In the genomic region with DNA sequence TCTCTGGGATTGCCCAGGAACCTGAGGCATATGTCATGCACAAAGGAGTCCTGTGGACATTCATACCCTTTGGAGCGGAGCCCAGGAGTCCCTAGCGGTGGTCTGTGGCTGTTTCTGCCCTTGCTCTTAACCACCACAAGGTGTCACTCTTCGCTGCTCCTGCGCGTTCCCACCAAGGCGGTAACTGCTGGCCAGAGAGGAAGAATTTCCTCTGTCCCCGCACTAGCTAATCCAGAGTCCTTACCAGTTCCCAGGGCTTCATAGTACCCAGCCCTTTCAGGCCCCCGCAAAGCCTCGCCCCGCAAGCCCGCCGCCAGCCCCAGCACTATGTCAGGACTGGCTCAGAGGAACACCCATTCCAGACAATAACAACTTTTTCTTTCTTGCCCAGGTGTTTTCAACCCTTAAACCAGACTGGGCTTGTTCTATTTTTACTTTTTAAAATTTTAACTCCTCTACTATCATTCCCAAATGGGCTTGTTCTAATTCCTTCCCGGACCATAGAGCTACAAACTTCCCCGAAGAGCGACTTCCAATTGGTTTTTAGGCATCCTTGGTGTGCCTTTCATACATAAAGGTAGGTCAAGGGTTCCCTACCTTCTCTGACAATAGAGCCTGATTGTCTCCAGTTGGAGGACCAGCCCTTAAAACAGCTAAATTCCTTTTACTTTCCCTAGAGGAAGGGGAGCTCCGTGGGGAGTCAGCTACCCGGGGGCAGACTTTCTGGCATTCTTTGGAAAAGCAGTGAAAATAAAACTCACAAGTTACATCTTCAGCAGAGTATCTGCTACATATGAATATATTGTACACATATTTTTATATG, we compare ENCODE assay signal across 8 cellular contexts. TPM values are rescaled to one million over a fixed set of nuclear protein-coding genes. Genes with fewer than 3 reads are reported as not detected.
DNase-seq lines count a peak whose midpoint lies in the region; ATAC-seq lines count a peak whose summit lies in the region.

No MANE protein-coding gene starts in this region.

- no peak overlapping the region for H3K27ac Mint-ChIP-seq in T-helper 1 cell treated with Interleukin-12 subunit alpha and Interleukin-12 subunit beta and Interleukin-4 antibody, amounts not matched to agents 30 μg/mL and 1 μg/mL, for 36 hours

- no peaks in the 10 kb centered on the region for H3K9me3 ChIP-seq in ES-I3 (ENCODE audit: control insufficient read depth, insufficient read depth, low read length)
- H3K9me3 ChIP-seq in right cardiac atrium (ENCODE audit: control insufficient read depth, low read length), result no peaks in the 10 kb centered on the region

- peak overlapping the region; percentile 8 for H3K4me3 Mint-ChIP-seq in T-helper 1 cell treated with Interleukin-12 subunit alpha and Interleukin-12 subunit beta and Interleukin-4 antibody, amounts not matched to agents 30 μg/mL and 1 μg/mL, for 36 hours

- H3K4me1 Mint-ChIP-seq in T-helper 1 cell treated with Interleukin-12 subunit alpha and Interleukin-12 subunit beta and Interleukin-4 antibody, amounts not matched to agents 30 μg/mL and 1 μg/mL, for 36 hours (ENCODE audit: low read depth), result peaks cover 8% of the 10 kb centered on the region

- H3K27ac ChIP-seq in right cardiac atrium (ENCODE audit: low read length), result no peak overlapping the region

- DNase-seq in NCI-H1694 treated with DMSO at 0.1 percent for 48 hours (lab: John Stamatoyannopoulos, UW) (peak; percentile 83), amygdala (lab: John Stamatoyannopoulos, UW) (peak in 55 of 56 donors; percentile 20 to 86 (median 65)), right cardiac atrium (peak; percentile 81 to 89 (median 89)), pulmonary artery endothelial cell (ENCODE audit: low read depth, low spot score) (peak; percentile 65)

- H3K4me1 ChIP-seq in ES-I3 (ENCODE audit: insufficient read depth, low read length) (no peaks in the 10 kb centered on the region), right cardiac atrium (ENCODE audit: control insufficient read depth, insufficient read depth, low read length) (peaks cover 2% of the 10 kb centered on the region)

- peak overlapping the region; percentile 23; the same call in 1 of the 2 replicates for H3K9ac ChIP-seq in ES-I3 (ENCODE audit: low read depth, low read length)

- no peaks in the 10 kb centered on the region for H3K9me3 Mint-ChIP-seq in T-helper 1 cell treated with Interleukin-12 subunit alpha and Interleukin-12 subunit beta and Interleukin-4 antibody, amounts not matched to agents 30 μg/mL and 1 μg/mL, for 36 hours

- WGBS in right cardiac atrium, result 10% methylated on average over 17 of the region's 17 CpGs

- no peaks in the 10 kb centered on the region for H3K36me3 Mint-ChIP-seq in T-helper 1 cell treated with Interleukin-12 subunit alpha and Interleukin-12 subunit beta and Interleukin-4 antibody, amounts not matched to agents 30 μg/mL and 1 μg/mL, for 36 hours (ENCODE audit: low read depth)

- no peak overlapping the region for H3K4me3 ChIP-seq in right cardiac atrium (ENCODE audit: low read length)

- H3K27me3 Mint-ChIP-seq in T-helper 1 cell treated with Interleukin-12 subunit alpha and Interleukin-12 subunit beta and Interleukin-4 antibody, amounts not matched to agents 30 μg/mL and 1 μg/mL, for 36 hours (ENCODE audit: low read depth), result no peaks in the 10 kb centered on the region

- no peaks in the 10 kb centered on the region for H3K27me3 ChIP-seq in right cardiac atrium (ENCODE audit: control insufficient read depth, insufficient read depth)

- H3K36me3 ChIP-seq in ES-I3 (ENCODE audit: insufficient read depth, low read length), result no peaks in the 10 kb centered on the region

- ATAC-seq in HG02642 (IDR thresholded peaks at IDR 0.05; ENCODE audit: poor library complexity, unreplicated experiment) (peak; percentile 80), right cardiac atrium (peak; percentile 89), GM21825 (IDR thresholded peaks at IDR 0.05; ENCODE audit: unreplicated experiment) (no peak)

- intact Hi-C loops in right cardiac atrium (cut with DNase I), result loop anchor here (1.0 to 10.0 kb wide), 4 partner anchors 162 to 167 kb away; no protein-coding TSS in a partner anchor

RNA-seq across cellular contexts. Expression of gene ZNF774, which starts 31.8 kb away (rescaled TPM):
- total RNA-seq in right cardiac atrium (1 to 10 TPM; 3.1 to 6.4 (median 4.6) TPM), pulmonary artery endothelial cell (0.92 and 1.1 TPM in 2 replicates)
- polyA plus RNA-seq in right cardiac atrium, result 2.0 TPM

RNA-seq across cellular contexts. Expression of gene NGRN, which starts 54.8 kb away (rescaled TPM):
- total RNA-seq in right cardiac atrium (100 to 1,000 TPM; 135 to 159 (median 154) TPM), pulmonary artery endothelial cell (53.4 and 87.3 TPM in 2 replicates)
- 163 TPM for polyA plus RNA-seq in right cardiac atrium
